In the genomic region with DNA sequence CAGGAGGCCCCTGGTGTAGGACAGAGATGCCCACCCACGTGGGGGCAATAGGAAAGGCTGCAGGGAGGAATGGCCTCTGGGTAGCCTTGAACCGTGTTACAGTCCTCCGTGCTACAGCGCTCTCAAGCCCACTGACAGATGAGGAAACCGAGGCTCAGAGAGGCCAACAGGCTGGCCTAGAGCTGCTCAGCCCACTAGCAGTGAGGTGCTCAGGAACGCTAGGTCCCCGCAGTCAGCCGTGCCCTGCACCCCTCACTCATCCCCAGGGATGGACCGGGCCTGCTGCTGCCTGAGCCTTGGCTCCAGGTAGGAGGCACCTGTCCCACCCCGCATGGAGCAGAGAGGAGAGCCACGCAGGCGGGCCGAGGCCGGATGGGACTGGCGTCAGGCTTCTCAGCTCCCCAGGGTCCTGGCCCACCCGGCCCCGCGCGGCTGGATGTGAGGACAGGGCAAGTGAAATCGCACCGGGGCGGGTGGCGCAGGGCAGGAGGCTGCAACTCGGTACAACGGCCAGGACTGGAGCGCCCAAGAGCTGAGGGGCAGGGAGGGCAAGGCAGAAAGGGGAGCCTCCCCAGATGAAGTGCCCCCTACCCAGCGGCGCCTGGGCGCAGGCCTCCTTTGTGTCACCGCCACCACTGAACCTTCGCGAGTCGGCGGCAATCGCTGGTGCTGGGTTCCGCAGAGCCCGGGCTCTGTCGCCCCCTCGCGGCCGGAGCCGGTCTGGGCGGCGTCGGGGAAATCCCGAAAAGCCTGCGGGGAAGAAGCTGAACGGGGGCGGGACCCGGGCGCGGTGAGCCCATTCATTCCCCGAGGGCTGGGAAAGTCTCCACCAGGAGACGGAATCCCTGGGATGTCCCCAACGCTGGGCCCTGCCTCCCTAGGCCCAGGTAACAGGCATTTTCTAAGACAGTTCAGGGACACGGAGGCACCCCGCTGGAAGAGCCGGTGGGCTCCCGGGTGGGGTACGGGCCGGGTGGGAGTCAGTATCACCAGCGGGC, we compare ENCODE assay signal across 8 cellular contexts. TPM values are rescaled to one million over a fixed set of nuclear protein-coding genes. Genes with fewer than 3 reads are reported as not detected.
DNase-seq lines count a peak whose midpoint lies in the region; ATAC-seq and TF ChIP-seq lines count a peak whose summit lies in the region.

No MANE protein-coding gene starts in this region.

- DNase-seq in GM03348 (ENCODE audit: low spot score) (peak; percentile 92), KG1 (lab: John Stamatoyannopoulos, UW) (peak; percentile 35), RPMI7951 (ENCODE audit: low read depth) (peak; percentile 71), fibroblast of the aortic adventitia (ENCODE audit: low read depth) (peak; percentile 63), omental fat pad (ENCODE audit: low spot score) (peak; percentile 88), testis (peak; percentile 86)
- peak; percentile 75 to 79 for DNase-seq in activated T-helper 1 cell treated with anti-CD3 and anti-CD28 coated beads, Interleukin-2, amount 50 U/mL, for 16 hours (ENCODE audit: low read depth in 1 of 2, low spot score in 1 of 2)

- WGBS in testis, 2 donors = 21 to 26% methylated on average over 9 to 61 of the region's 62 CpGs

- no peak overlapping the region for H3K4me3 ChIP-seq in fibroblast of the aortic adventitia (ENCODE audit: low read depth, low read length)
- peak overlapping the region; percentile 11 to 36 for H3K4me3 ChIP-seq in testis

- peaks cover 23% of the 10 kb centered on the region for H3K4me1 ChIP-seq in testis

- intact Hi-C loops in testis (cut with DNase I; ENCODE audit: low total_unique reads) = loop anchor here (5.0 kb wide), 1 partner anchor 82 kb away; the partner anchor contains the start of gene CHCHD10

- ATAC-seq in omental fat pad (ENCODE audit: low FRiP score) = peak; percentile 79
- ATAC-seq in GM18861 (IDR thresholded peaks at IDR 0.05; ENCODE audit: unreplicated experiment) = no peak

- TF ChIP-seq POLR2A in testis (IDR thresholded peaks at IDR 0.05) = no peak

- no peaks in the 10 kb centered on the region for H3K9me3 ChIP-seq in testis

- H3K27ac ChIP-seq in testis = no peak overlapping the region

- no peaks in the 10 kb centered on the region for H3K27me3 ChIP-seq in testis

- H3K36me3 ChIP-seq in testis (ENCODE audit: low read depth, missing control alignments) = no peaks in the 10 kb centered on the region

- TF ChIP-seq CTCF in fibroblast of the aortic adventitia (IDR thresholded peaks at IDR 0.05; ENCODE audit: insufficient read depth, low read length) = peak; percentile 96
- TF ChIP-seq CTCF in omental fat pad (IDR thresholded peaks at IDR 0.05) = peak in 2 of 3 donors; percentile 82 to 87
- peak; percentile 93 to 97 (median 97) for TF ChIP-seq CTCF in testis (IDR thresholded peaks at IDR 0.05)

RNA-seq across cellular contexts. Expression of gene SLC2A11, which starts 8.4 kb away (rescaled TPM):
- 32.1 and 39.5 TPM in 2 replicates for total RNA-seq in RPMI7951 (2014; rRNA removed; shearing (Covaris generic))
- 11.4 and 11.9 TPM in 2 replicates for total RNA-seq in fibroblast of the aortic adventitia (ENCODE audit: low replicate concordance)
- 1 to 10 TPM; 3.1 to 9.2 (median 7.5) TPM for total RNA-seq in omental fat pad
- total RNA-seq in testis = 10 to 100 TPM; 21.8 to 22.7 TPM
- polyA plus RNA-seq in testis (ENCODE audit: insufficient read depth, low read depth, low replicate concordance) = 14.3 TPM

RNA-seq across cellular contexts. Expression of gene DERL3, which starts 10.5 kb away (rescaled TPM):
- 1.9 and 4.2 TPM in 2 replicates for total RNA-seq in RPMI7951 (2014; rRNA removed; shearing (Covaris generic))
- 0.36 TPM in 1 of 2 replicates, not detected in the other for total RNA-seq in fibroblast of the aortic adventitia (ENCODE audit: low replicate concordance)
- 1 to 10 TPM in 2 of 4 donors, under 1 TPM in 2; 0.47 to 3.1 (median 1.5) TPM for total RNA-seq in omental fat pad
- 10 to 100 TPM; 14.9 to 16.2 TPM for total RNA-seq in testis
- 48.7 TPM for polyA plus RNA-seq in testis (ENCODE audit: insufficient read depth, low read depth, low replicate concordance)

RNA-seq across cellular contexts. Expression of gene MIF, which starts 44.9 kb away (rescaled TPM):
- total RNA-seq in RPMI7951 (2014; rRNA removed; shearing (Covaris generic)) = 582 and 667 TPM in 2 replicates
- total RNA-seq in fibroblast of the aortic adventitia (ENCODE audit: low replicate concordance) = 27.3 and 160 TPM in 2 replicates
- 100 to 1,000 TPM; 136 to 255 (median 235) TPM for total RNA-seq in omental fat pad
- 100 to 1,000 TPM; 239 to 472 TPM for total RNA-seq in testis
- polyA plus RNA-seq in testis (ENCODE audit: insufficient read depth, low read depth, low replicate concordance) = 177 TPM

Comparison
In these comparisons a context has a peak if more than half of its experiments do, and no peak if none do; other contexts are left out.
1. DNase-seq: peak in every context shown above with its lines; median percentile 92 in GM03348; 88 in omental fat pad; 86 in testis; 77 in activated T-helper 1 cell treated with anti-CD3 and anti-CD28 coated beads, Interleukin-2, amount 50 U/mL, for 16 hours; 71 in RPMI7951; 63 in fibroblast of the aortic adventitia; 35 in KG1.